ENCODE assay signal across 15 cellular contexts in the genomic region with DNA sequence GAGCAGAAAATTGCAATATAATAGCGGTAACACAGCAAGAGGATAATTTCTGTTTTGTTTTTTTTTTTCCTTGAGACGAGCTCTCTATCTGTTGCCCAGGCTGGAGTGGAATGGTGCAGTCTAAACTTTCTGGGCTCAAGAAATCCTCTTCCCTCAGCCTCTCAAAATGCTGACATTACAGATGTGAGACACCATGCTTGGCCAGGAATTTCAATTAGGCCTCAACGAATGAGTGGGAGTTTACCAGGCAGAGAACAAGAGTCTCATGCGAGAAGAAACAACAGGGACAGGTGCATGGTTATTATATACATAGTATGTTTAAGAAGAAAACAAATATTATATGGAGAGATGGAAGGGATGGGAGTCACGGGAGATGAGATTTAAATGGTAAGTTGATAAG.
DNase-seq lines count a peak whose midpoint lies in the region; ATAC-seq, FAIRE-seq and TF ChIP-seq lines count a peak whose summit lies in the region.
"Had no signal": no experiment of that assay in that cellular context is flagged by ENCODE, and none has a peak within 500 bp of the region (broad histone marks: within the 10 kb centered on the region; RNA-seq: fewer than 3 reads in every experiment).

No MANE protein-coding gene starts in this region.

- 92% methylated on average over 5 of the region's 5 CpGs for WGBS in A549 (ENCODE audit: missing lambda C conversion rate)

- H3K4me1 ChIP-seq in A549, result peaks cover 5% of the 10 kb centered on the region; the same call in 1 of the 3 replicates
- H3K4me1 ChIP-seq: Caco-2 had no signal

- peaks cover 24% of the 10 kb centered on the region for H3K36me3 Mint-ChIP-seq in effector memory CD8-positive, alpha-beta T cell (ENCODE audit: insufficient read depth)

- TF ChIP-seq RAD21 in A549 (conservative IDR thresholded peaks at IDR 0.05 in 1 of 2, IDR thresholded peaks at IDR 0.05 in 1 of 2), result no peak

- H3K9me3 Mint-ChIP-seq in effector memory CD8-positive, alpha-beta T cell, result no peaks in the 10 kb centered on the region
- H3K9me3 Mint-ChIP-seq: CD8-positive, alpha-beta T cell; HFFc6; IgD-negative memory B cell had no signal

- peak; percentile 3 for DNase-seq in NCI-H146 (lab: John Stamatoyannopoulos, UW)
- DNase-seq in NCI-H146 treated with DMSO at 0.1 percent for 48 hours (lab: John Stamatoyannopoulos, UW; ENCODE audit: unreplicated experiment), result no peak
- DNase-seq in A549 (ENCODE audit: low read depth in 1 of 2, low spot score in 1 of 2), result no peak
- DNase-seq in DMS53 treated with DMSO at 0.1 percent for 48 hours (lab: John Stamatoyannopoulos, UW; ENCODE audit: unreplicated experiment), result peak; percentile 35
- DNase-seq in effector memory CD8-positive, alpha-beta T cell, result no peak
- no peak for DNase-seq in AG20443 (ENCODE audit: low spot score)
- DNase-seq: Caco-2; CD8-positive, alpha-beta T cell; HCEC 1CT; HFFc6 had no signal

- H3K9me3 ChIP-seq in A549, result no peaks in the 10 kb centered on the region
- H3K9me3 ChIP-seq: BLaER1 treated with 17β-estradiol and CSF1 and Interleukin-3, amounts not matched to agents 10 nM and 100 nM; Caco-2 had no signal

- FAIRE-seq in A549 (lab: Jason Lieb, UNC), result no peak

- CTCF ChIA-PET in A549 (lab: Yijun Ruan, JAX), result interaction anchor here (0.6 kb wide), 1 partner anchor 12 kb away, joined by 3 read pairs; no protein-coding TSS in a partner anchor

- no peak overlapping the region for H3K4me3 ChIP-seq in A549
- H3K4me3 ChIP-seq: BLaER1 treated with 17β-estradiol and CSF1 and Interleukin-3, amounts not matched to agents 10 nM and 100 nM had no signal

- H3K27ac Mint-ChIP-seq in effector memory CD8-positive, alpha-beta T cell, result peak overlapping the region; percentile 31 to 72
- H3K27ac Mint-ChIP-seq: CD8-positive, alpha-beta T cell; HFFc6; IgD-negative memory B cell had no signal

- no peak for TF ChIP-seq EP300 in A549 (IDR thresholded peaks at IDR 0.05)

- no peak overlapping the region for H3K27ac ChIP-seq in A549
- H3K27ac ChIP-seq: 22Rv1; BLaER1 treated with 17β-estradiol and CSF1 and Interleukin-3, amounts not matched to agents 10 nM and 100 nM had no signal

- H3K4me3 Mint-ChIP-seq in effector memory CD8-positive, alpha-beta T cell, result no peak overlapping the region
- H3K4me3 Mint-ChIP-seq: CD8-positive, alpha-beta T cell; HFFc6; IgD-negative memory B cell had no signal

- H3K4me1 Mint-ChIP-seq in effector memory CD8-positive, alpha-beta T cell (ENCODE audit: low read depth in 2 of 2), result peaks cover 45 to 52% of the 10 kb centered on the region in 2 donors

- H3K27me3 Mint-ChIP-seq in effector memory CD8-positive, alpha-beta T cell, result no peaks in the 10 kb centered on the region
- H3K27me3 Mint-ChIP-seq: IgD-negative memory B cell had no signal

- ATAC-seq in A549, result no peak
- no peak for ATAC-seq in effector memory CD8-positive, alpha-beta T cell (replicated peaks)
- ATAC-seq in GM21825 (IDR thresholded peaks at IDR 0.05; ENCODE audit: unreplicated experiment), result no peak
- ATAC-seq in HG02763 (IDR thresholded peaks at IDR 0.05; ENCODE audit: unreplicated experiment), result no peak
- ATAC-seq: CD8-positive, alpha-beta T cell had no signal

- TF ChIP-seq CTCF in A549 (IDR thresholded peaks at IDR 0.05), result no peak

- H3K4me2 ChIP-seq in A549, result no peak overlapping the region
- H3K4me2 ChIP-seq: BLaER1 treated with 17β-estradiol and CSF1 and Interleukin-3, amounts not matched to agents 10 nM and 100 nM had no signal

- POLR2A ChIA-PET in A549 (lab: Yijun Ruan, JAX), result no interaction called here

- TF ChIP-seq POLR2A in A549 (IDR thresholded peaks at IDR 0.05; ENCODE audit: low read length), result no peak

TF ChIP-seq in A549, 52 proteins besides CTCF, POLR2A, EP300 and RAD21:
- TF ChIP-seq HDAC2 (IDR thresholded peaks at IDR 0.05) (no peak), ELK1 (IDR thresholded peaks at IDR 0.05; ENCODE audit: low read depth, low read length) (no peak), MAFK (IDR thresholded peaks at IDR 0.05; ENCODE audit: partially characterized antibody) (peak; percentile 29), ZC3H11A (IDR thresholded peaks at IDR 0.05) (no peak), RFX5 (IDR thresholded peaks at IDR 0.05) (no peak)

Comparison
In these comparisons a context has a peak if more than half of its experiments do, and no peak if none do; other contexts are left out.
1. DNase-seq: peak in NCI-H146 (single experiment) and DMS53 treated with DMSO at 0.1 percent for 48 hours (single experiment); none in NCI-H146 treated with DMSO at 0.1 percent for 48 hours (single experiment), A549 (0 of 2), effector memory CD8-positive, alpha-beta T cell (0 of 3) and AG20443 (single experiment).